In the genomic region with DNA sequence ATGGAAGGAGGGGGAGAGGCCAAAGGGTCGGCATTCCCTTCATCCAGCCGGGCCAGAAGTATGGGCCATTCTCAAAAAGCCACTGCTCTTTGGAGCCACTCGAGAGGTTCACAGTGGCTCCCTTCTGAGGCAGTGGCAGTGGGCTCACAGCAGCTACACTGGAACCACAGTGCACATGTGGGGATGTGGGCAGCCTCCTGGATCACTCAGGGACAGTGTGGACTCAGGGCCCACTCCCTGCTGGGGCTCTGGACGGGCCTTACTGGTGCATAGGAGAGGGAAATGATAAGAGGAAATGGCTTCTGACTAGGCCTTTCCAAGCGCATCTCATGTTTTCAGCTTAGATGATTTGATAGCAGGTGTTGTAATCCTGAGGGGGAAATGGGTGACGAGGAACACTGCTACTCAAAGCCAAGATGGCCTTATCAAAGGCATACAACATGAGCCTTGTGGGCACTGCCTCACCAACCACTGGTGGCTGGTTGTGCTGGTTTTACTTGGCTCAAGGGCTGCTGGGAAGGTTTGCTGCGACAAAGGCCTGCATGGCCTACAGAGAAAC, we compare ENCODE assay signal across 10 cellular contexts. TPM values are rescaled to one million over a fixed set of nuclear protein-coding genes. Genes with fewer than 3 reads are reported as not detected.
DNase-seq lines count a peak whose midpoint lies in the region; ATAC-seq and TF ChIP-seq lines count a peak whose summit lies in the region.
"Had no signal": no experiment of that assay in that cellular context is flagged by ENCODE, and none has a peak within 500 bp of the region (broad histone marks: within the 10 kb centered on the region; RNA-seq: fewer than 3 reads in every experiment).

No MANE protein-coding gene starts in this region.

- no peaks in the 10 kb centered on the region for H3K9me3 ChIP-seq in breast epithelium

- H3K4me3 Mint-ChIP-seq in HFFc6 (peak overlapping the region; percentile 88), nephron (no peak overlapping the region)

- H3K9me3 Mint-ChIP-seq in HFFc6 (no peaks in the 10 kb centered on the region), nephron (no peaks in the 10 kb centered on the region)

- H3K36me3 ChIP-seq in breast epithelium, result no peaks in the 10 kb centered on the region
- H3K36me3 ChIP-seq: WERI-Rb-1 had no signal

- DNase-seq in AG10803 (ENCODE audit: low read depth) (no peak), HFFc6 (no peak), breast epithelium (ENCODE audit: low spot score in 2 of 2) (no peak), SHP77 (lab: John Stamatoyannopoulos, UW) (no peak), occipital lobe (lab: John Stamatoyannopoulos, UW) (no peak)
- DNase-seq: NCI-H2227 treated with DMSO at 0.1 percent for 48 hours, WERI-Rb-1 had no signal

- ATAC-seq in GM18519 (IDR thresholded peaks at IDR 0.05; ENCODE audit: low FRiP score, unreplicated experiment), result no peak
- no peak for ATAC-seq in GM21423 (IDR thresholded peaks at IDR 0.05; ENCODE audit: unreplicated experiment)

- intact Hi-C loops in breast epithelium (cut with DNase I; ENCODE audit: low total_unique reads), result loop anchor here (10.0 kb wide), 1 partner anchor 118 kb away; no protein-coding TSS in a partner anchor

- no peak for TF ChIP-seq CTCF in AG10803 (conservative IDR thresholded peaks at IDR 0.05; ENCODE audit: low read length)
- TF ChIP-seq CTCF in HFFc6 (IDR thresholded peaks at IDR 0.05), result no peak
- no peak for TF ChIP-seq CTCF in breast epithelium (IDR thresholded peaks at IDR 0.05)
- no peak for TF ChIP-seq CTCF in nephron (IDR thresholded peaks at IDR 0.05; ENCODE audit: unreplicated experiment in 3 of 3)

- no peak for TF ChIP-seq POLR2A in breast epithelium (IDR thresholded peaks at IDR 0.05)

- H3K27ac ChIP-seq in breast epithelium, result peak overlapping the region; percentile 75
- H3K27ac ChIP-seq: WERI-Rb-1 had no signal

- H3K4me1 ChIP-seq in breast epithelium, result peaks cover 0 to 14% of the 10 kb centered on the region in 2 donors

- H3K4me3 ChIP-seq in AG10803 (ENCODE audit: low read length), result peak overlapping the region; percentile 48
- peak overlapping the region; percentile 33 to 55 (median 45) for H3K4me3 ChIP-seq in breast epithelium

- H3K27me3 Mint-ChIP-seq in HFFc6 (ENCODE audit: insufficient read depth) (peaks cover 15% of the 10 kb centered on the region), nephron (ENCODE audit: low read depth) (peaks cover under 1% of the 10 kb centered on the region)

- H3K36me3 Mint-ChIP-seq in HFFc6 (ENCODE audit: low read depth) (peaks cover 29% of the 10 kb centered on the region), nephron (ENCODE audit: low read depth) (peaks cover 42% of the 10 kb centered on the region)

- H3K27me3 ChIP-seq in breast epithelium, result no peaks in the 10 kb centered on the region

- H3K27ac Mint-ChIP-seq in HFFc6 (peak overlapping the region; percentile 92), nephron (peak overlapping the region in 2 of 3 experiments; percentile 45 to 67)

- H3K4me1 Mint-ChIP-seq in HFFc6 (ENCODE audit: low read depth) (peaks cover 69% of the 10 kb centered on the region), nephron (peaks cover 54% of the 10 kb centered on the region)

RNA-seq across cellular contexts. Expression of gene PANK2, which starts 44.0 kb away (rescaled TPM):
- total RNA-seq in HFFc6 (2021; fragmentation: NEBNext Ultra II Directional; extraction: Animal tissue kit (Norgen Biotek cat#: 25700)), result 10 to 100 TPM; 34.5 to 40.7 (median 38.3) TPM
- total RNA-seq in breast epithelium (10 to 100 TPM; 38.2 to 40.1 (median 38.7) TPM), occipital lobe (61.6 TPM)
